11 cellular contexts compared by ENCODE assay signal in the genomic region with DNA sequence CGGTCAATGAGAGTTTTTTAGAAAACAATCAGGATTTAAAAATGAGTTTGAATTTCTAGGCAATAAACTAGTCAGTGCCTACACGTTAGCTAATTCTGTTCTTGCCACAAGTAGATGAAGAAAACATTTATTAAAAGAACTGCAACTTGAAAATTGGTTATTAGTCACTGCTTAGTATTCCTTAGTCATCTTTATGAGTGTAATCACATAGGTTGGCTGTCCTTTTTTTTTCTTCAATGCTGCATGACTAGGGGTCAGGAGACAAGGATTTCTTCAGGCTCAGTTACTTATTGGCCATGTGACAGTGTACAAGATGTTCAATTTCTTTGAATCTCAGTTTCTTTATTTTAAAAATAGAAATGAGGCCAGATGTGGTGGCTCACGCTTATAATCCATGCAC. TPM values are rescaled to one million over a fixed set of nuclear protein-coding genes. Genes with fewer than 3 reads are reported as not detected.
DNase-seq lines count a peak whose midpoint lies in the region; ATAC-seq and TF ChIP-seq lines count a peak whose summit lies in the region.
"Had no signal": no experiment of that assay in that cellular context is flagged by ENCODE, and none has a peak within 500 bp of the region (broad histone marks: within the 10 kb centered on the region; RNA-seq: fewer than 3 reads in every experiment).

No MANE protein-coding gene starts in this region.

- POLR2A ChIA-PET in activated CD8-positive, alpha-beta T cell treated with anti-CD3 and anti-CD28 coated beads for 36 hours (lab: Charles Lee), result interaction anchor here (1.2 kb wide), 1 partner anchor 17 kb away, joined by 4 read pairs; a partner anchor contains a TSS
- POLR2A ChIA-PET in activated CD8-positive, alpha-beta T cell treated with anti-CD3 and anti-CD28 coated beads, Interleukin-2, amount 10 ng/mL, durations not matched to agents 7 days and 5 days (lab: Charles Lee), result no interaction called here
- POLR2A ChIA-PET in Panc1 (lab: Charles Lee), result no interaction called here

- peaks cover 36% of the 10 kb centered on the region for H3K4me1 Mint-ChIP-seq in activated CD8-positive, alpha-beta T cell treated with anti-CD3 and anti-CD28 coated beads for 36 hours (ENCODE audit: low read depth)
- peaks cover 15% of the 10 kb centered on the region for H3K4me1 Mint-ChIP-seq in activated CD8-positive, alpha-beta T cell treated with anti-CD3 and anti-CD28 coated beads, Interleukin-2, amount 10 ng/mL, durations not matched to agents 7 days and 5 days (ENCODE audit: low read depth)
- H3K4me1 Mint-ChIP-seq in stimulated activated memory B cell treated with anti-CD40 and anti-IgM and Interleukin-4, amounts not matched to agents 10 μg/mL and 1 μg/mL and 100 μg/mL, for 72 hours, result peaks cover 26% of the 10 kb centered on the region
- H3K4me1 Mint-ChIP-seq: B cell had no signal

- peaks cover 56% of the 10 kb centered on the region for H3K36me3 Mint-ChIP-seq in activated CD8-positive, alpha-beta T cell treated with anti-CD3 and anti-CD28 coated beads for 36 hours (ENCODE audit: low read depth)
- H3K36me3 Mint-ChIP-seq in activated CD8-positive, alpha-beta T cell treated with anti-CD3 and anti-CD28 coated beads, Interleukin-2, amount 10 ng/mL, durations not matched to agents 7 days and 5 days (ENCODE audit: low read depth), result peaks cover 51% of the 10 kb centered on the region
- H3K36me3 Mint-ChIP-seq in stimulated activated memory B cell treated with anti-CD40 and anti-IgM and Interleukin-4, amounts not matched to agents 10 μg/mL and 1 μg/mL and 100 μg/mL, for 72 hours, result peaks cover 49% of the 10 kb centered on the region

- DNase-seq in activated CD8-positive, alpha-beta T cell treated with anti-CD3 and anti-CD28 coated beads for 36 hours, result no peak
- DNase-seq in activated CD8-positive, alpha-beta T cell treated with anti-CD3 and anti-CD28 coated beads, Interleukin-2, amount 10 ng/mL, durations not matched to agents 7 days and 5 days, result no peak
- peak; percentile 67 for DNase-seq in Panc1 (ENCODE audit: low read depth, low spot score)
- peak; percentile 79 for DNase-seq in fibroblast of peridontal ligament (ENCODE audit: extremely low read depth)
- DNase-seq in skeletal muscle cell (ENCODE audit: low read depth), result peak; percentile 77
- no peak for DNase-seq in superior temporal gyrus (ENCODE audit: extremely low spot score)
- DNase-seq: right lobe of liver had no signal

- no peak overlapping the region for H3K27ac ChIP-seq in Panc1 (ENCODE audit: low read length)
- H3K27ac ChIP-seq: right lobe of liver had no signal

- no peaks in the 10 kb centered on the region for H3K27me3 ChIP-seq in Panc1 (ENCODE audit: control insufficient read depth, insufficient read depth, low read length)
- H3K27me3 ChIP-seq: right lobe of liver had no signal

- intact Hi-C loops in activated CD8-positive, alpha-beta T cell treated with anti-CD3 and anti-CD28 coated beads for 36 hours (cut with micrococcal nuclease), result no loop called here
- intact Hi-C loops in Panc1 (cut with micrococcal nuclease; ENCODE audit: unreplicated experiment), result no loop called here

- in situ Hi-C loops in Panc1 (cut with HindIII; ENCODE audit: low pct_unique_long_range_greater_than_20kb, low sequenced_read_pairs), result no loop called here

- H3K4me3 Mint-ChIP-seq in activated CD8-positive, alpha-beta T cell treated with anti-CD3 and anti-CD28 coated beads for 36 hours, result no peak overlapping the region
- no peak overlapping the region for H3K4me3 Mint-ChIP-seq in activated CD8-positive, alpha-beta T cell treated with anti-CD3 and anti-CD28 coated beads, Interleukin-2, amount 10 ng/mL, durations not matched to agents 7 days and 5 days
- no peak overlapping the region for H3K4me3 Mint-ChIP-seq in stimulated activated memory B cell treated with anti-CD40 and anti-IgM and Interleukin-4, amounts not matched to agents 10 μg/mL and 1 μg/mL and 100 μg/mL, for 72 hours
- H3K4me3 Mint-ChIP-seq: B cell had no signal

- no peaks in the 10 kb centered on the region for H3K27me3 Mint-ChIP-seq in activated CD8-positive, alpha-beta T cell treated with anti-CD3 and anti-CD28 coated beads for 36 hours
- H3K27me3 Mint-ChIP-seq in activated CD8-positive, alpha-beta T cell treated with anti-CD3 and anti-CD28 coated beads, Interleukin-2, amount 10 ng/mL, durations not matched to agents 7 days and 5 days (ENCODE audit: low read depth), result no peaks in the 10 kb centered on the region
- no peaks in the 10 kb centered on the region for H3K27me3 Mint-ChIP-seq in stimulated activated memory B cell treated with anti-CD40 and anti-IgM and Interleukin-4, amounts not matched to agents 10 μg/mL and 1 μg/mL and 100 μg/mL, for 72 hours
- H3K27me3 Mint-ChIP-seq: B cell had no signal

- TF ChIP-seq CTCF in activated CD8-positive, alpha-beta T cell treated with anti-CD3 and anti-CD28 coated beads for 36 hours (IDR thresholded peaks at IDR 0.05), result no peak
- no peak for TF ChIP-seq CTCF in Panc1 (IDR thresholded peaks at IDR 0.05)

- H3K27ac Mint-ChIP-seq in activated CD8-positive, alpha-beta T cell treated with anti-CD3 and anti-CD28 coated beads for 36 hours, result peak overlapping the region; percentile 7
- H3K27ac Mint-ChIP-seq in activated CD8-positive, alpha-beta T cell treated with anti-CD3 and anti-CD28 coated beads, Interleukin-2, amount 10 ng/mL, durations not matched to agents 7 days and 5 days, result no peak overlapping the region
- no peak overlapping the region for H3K27ac Mint-ChIP-seq in stimulated activated memory B cell treated with anti-CD40 and anti-IgM and Interleukin-4, amounts not matched to agents 10 μg/mL and 1 μg/mL and 100 μg/mL, for 72 hours
- H3K27ac Mint-ChIP-seq: B cell had no signal

- H3K4me1 ChIP-seq in Panc1 (ENCODE audit: control insufficient read depth, insufficient read depth, low read length), result no peaks in the 10 kb centered on the region
- H3K4me1 ChIP-seq: right lobe of liver had no signal

- CTCF ChIA-PET in activated CD8-positive, alpha-beta T cell treated with anti-CD3 and anti-CD28 coated beads for 36 hours (lab: Charles Lee), result no interaction called here
- CTCF ChIA-PET in activated CD8-positive, alpha-beta T cell treated with anti-CD3 and anti-CD28 coated beads, Interleukin-2, amount 10 ng/mL, durations not matched to agents 7 days and 5 days (lab: Charles Lee), result no interaction called here
- CTCF ChIA-PET in Panc1 (lab: Charles Lee), result interaction anchor here (0.6 kb wide), 1 partner anchor 101 kb away, joined by 3 read pairs; no protein-coding TSS in a partner anchor

- H3K36me3 ChIP-seq in Panc1 (ENCODE audit: control insufficient read depth, insufficient read depth, low read length), result no peaks in the 10 kb centered on the region
- H3K36me3 ChIP-seq: right lobe of liver had no signal

- no TSS peak for BruUV-seq in Panc1 (replicated peaks; lab: Mats Ljungman, UMichigan)

- H3K4me3 ChIP-seq in Panc1 (ENCODE audit: low read depth in 2 of 2, low read length in 2 of 2) (no peak overlapping the region), skeletal muscle cell (ENCODE audit: low read depth, low read length) (no peak overlapping the region)
- H3K4me3 ChIP-seq: right lobe of liver had no signal

- H3K9me3 Mint-ChIP-seq in activated CD8-positive, alpha-beta T cell treated with anti-CD3 and anti-CD28 coated beads for 36 hours, result no peaks in the 10 kb centered on the region
- H3K9me3 Mint-ChIP-seq in activated CD8-positive, alpha-beta T cell treated with anti-CD3 and anti-CD28 coated beads, Interleukin-2, amount 10 ng/mL, durations not matched to agents 7 days and 5 days (ENCODE audit: insufficient read depth), result no peaks in the 10 kb centered on the region
- no peaks in the 10 kb centered on the region for H3K9me3 Mint-ChIP-seq in stimulated activated memory B cell treated with anti-CD40 and anti-IgM and Interleukin-4, amounts not matched to agents 10 μg/mL and 1 μg/mL and 100 μg/mL, for 72 hours

- peak; percentile 47 for ATAC-seq in activated CD8-positive, alpha-beta T cell treated with anti-CD3 and anti-CD28 coated beads for 36 hours
- ATAC-seq in activated CD8-positive, alpha-beta T cell treated with anti-CD3 and anti-CD28 coated beads, Interleukin-2, amount 10 ng/mL, durations not matched to agents 7 days and 5 days, result no peak
- ATAC-seq in Panc1, result no peak
- ATAC-seq in stimulated activated memory B cell treated with anti-CD40 and anti-IgM and Interleukin-4, amounts not matched to agents 10 μg/mL and 1 μg/mL and 100 μg/mL, for 72 hours, result no peak
- ATAC-seq in HG03571 (IDR thresholded peaks at IDR 0.05; ENCODE audit: unreplicated experiment), result no peak

- H3K9me3 ChIP-seq in Panc1 (ENCODE audit: control insufficient read depth, insufficient read depth, low read depth, low read length), result no peaks in the 10 kb centered on the region
- H3K9me3 ChIP-seq: right lobe of liver had no signal

RNA-seq across cellular contexts. Expression of a gene that starts 17.1 kb away (rescaled TPM):
- total RNA-seq in activated CD8-positive, alpha-beta T cell treated with anti-CD3 and anti-CD28 coated beads for 36 hours, result 10 to 100 TPM; 58.0 to 58.7 TPM
- total RNA-seq in activated CD8-positive, alpha-beta T cell treated with anti-CD3 and anti-CD28 coated beads, Interleukin-2, amount 10 ng/mL, durations not matched to agents 7 days and 5 days, result 10 to 100 TPM; 76.1 to 78.3 TPM
- 57.2 TPM for total RNA-seq in Panc1 (2021; ENCODE audit: unreplicated experiment)
- 13.3 TPM for polyA plus RNA-seq in Panc1 (2012; ENCODE audit: insufficient read length)

RNA-seq across cellular contexts. Expression of a gene that starts 55.0 kb away (rescaled TPM):
- 1 to 10 TPM in 1 of 2 experiments, under 1 TPM in 1; 0.27 to 1.5 TPM for total RNA-seq in activated CD8-positive, alpha-beta T cell treated with anti-CD3 and anti-CD28 coated beads for 36 hours
- 1 to 10 TPM; 1.4 TPM for total RNA-seq in activated CD8-positive, alpha-beta T cell treated with anti-CD3 and anti-CD28 coated beads, Interleukin-2, amount 10 ng/mL, durations not matched to agents 7 days and 5 days
- total RNA-seq in Panc1 (2021; ENCODE audit: unreplicated experiment), result 0.31 TPM
- not detected for polyA plus RNA-seq in Panc1 (2012; ENCODE audit: insufficient read length)
- total RNA-seq: lung microvascular endothelial cell had no signal

Comparison
In these comparisons a context has a peak if more than half of its experiments do, and no peak if none do; other contexts are left out.
1. DNase-seq: peak in Panc1 (single experiment), fibroblast of peridontal ligament (single experiment) and skeletal muscle cell (single experiment); none in activated CD8-positive, alpha-beta T cell treated with anti-CD3 and anti-CD28 coated beads for 36 hours (single experiment), activated CD8-positive, alpha-beta T cell treated with anti-CD3 and anti-CD28 coated beads, Interleukin-2, amount 10 ng/mL, durations not matched to agents 7 days and 5 days (single experiment) and superior temporal gyrus (single experiment).